ENCODE assay signal across 21 cellular contexts in the genomic region with DNA sequence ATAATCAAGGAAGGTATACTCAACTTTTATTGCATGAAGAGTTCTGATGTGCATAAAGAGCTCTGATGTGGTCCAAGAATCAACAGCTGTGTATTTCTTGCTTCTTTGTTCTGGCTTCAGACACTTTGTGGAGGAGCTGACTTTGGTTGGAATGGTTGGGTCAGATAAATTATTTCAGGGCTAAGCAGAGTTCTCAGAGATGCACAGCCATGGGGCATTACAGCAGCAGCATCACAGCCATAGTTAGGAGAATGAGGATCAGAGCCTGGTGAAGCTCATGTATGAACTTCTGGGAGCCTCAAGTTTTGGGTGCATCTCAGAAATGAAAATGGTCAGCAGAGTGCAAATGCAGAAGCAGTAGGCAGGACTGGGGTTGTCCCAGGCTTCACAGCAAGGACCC.
"Had no signal": no experiment of that assay in that cellular context is flagged by ENCODE, and none has a peak within 500 bp of the region (broad histone marks: within the 10 kb centered on the region; RNA-seq: fewer than 3 reads in every experiment).

No MANE protein-coding gene starts in this region.

- H3K27ac ChIP-seq: KMS-11, SJSA1, SK-N-MC had no signal

- H3K9me3 Mint-ChIP-seq: IgD-negative memory B cell had no signal

- H3K9me3 ChIP-seq: SJSA1 had no signal

- H3K9ac ChIP-seq: KMS-11 had no signal

- H3K27me3 ChIP-seq: SJSA1 had no signal

- H3K4me3 Mint-ChIP-seq: IgD-negative memory B cell had no signal

- H3K4me1 ChIP-seq: SJSA1 had no signal

- H3K27ac Mint-ChIP-seq: IgD-negative memory B cell had no signal

- H3K36me3 Mint-ChIP-seq: IgD-negative memory B cell had no signal

- H3K36me3 ChIP-seq: SJSA1 had no signal

- H3K27me3 Mint-ChIP-seq: IgD-negative memory B cell had no signal

- H3K4me3 ChIP-seq: K562, SJSA1, SK-N-MC had no signal

- DNase-seq: Kasumi-1, MM.1S, NCI-H1092 treated with DMSO at 0.1 percent for 48 hours, NCI-H1436, NCI-H187, NCI-H2029, NCI-H2081 treated with DMSO at 0.1 percent for 48 hours, NCI-H2171, NCI-H446, NCI-H510A, NCI-H524 treated with DMSO at 0.1 percent for 48 hours, NCI-H69, NCI-H774, Right ventricle myocardium superior, RPMI8226, SIG-M5 had no signal
